ENCODE assay signal across 9 cellular contexts in the genomic region with DNA sequence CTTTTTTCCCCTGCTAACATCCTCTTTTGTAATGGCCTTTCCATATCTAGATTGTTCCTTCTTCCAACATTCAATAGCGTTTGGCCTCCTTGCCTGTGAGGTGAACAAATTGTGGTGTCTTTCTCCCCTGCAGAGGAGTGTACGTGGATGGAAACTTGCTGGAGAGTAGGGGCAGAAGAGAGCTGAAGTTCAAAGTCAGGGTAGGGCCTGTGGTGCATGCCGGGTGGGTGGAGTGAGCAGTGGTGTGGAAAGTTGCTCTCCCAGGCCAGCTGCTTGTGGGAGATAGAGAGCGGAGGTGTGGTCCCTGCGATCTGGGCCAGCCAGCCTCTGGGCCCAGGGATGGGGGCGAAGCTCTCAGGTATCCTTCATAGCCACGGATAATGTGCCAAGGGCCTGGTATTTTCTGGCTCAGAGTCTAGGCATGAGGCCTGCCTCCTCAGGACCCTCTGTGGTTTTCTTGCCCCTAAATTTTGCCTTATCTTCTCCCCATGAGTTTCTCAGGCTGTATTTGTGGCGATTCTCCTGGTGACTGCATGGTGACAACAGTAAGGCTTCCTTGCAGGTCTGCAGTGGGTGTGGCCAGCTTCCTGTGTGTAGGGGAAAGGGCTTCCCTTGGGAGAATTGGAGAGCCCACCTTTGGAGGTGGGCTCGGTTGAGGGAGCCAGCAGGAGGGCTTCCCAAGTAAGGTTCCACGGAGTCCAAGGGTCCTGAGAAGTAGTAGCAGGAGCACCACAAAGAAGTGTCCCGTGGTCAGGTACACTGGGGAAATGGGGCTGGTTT. TPM values are rescaled to one million over a fixed set of nuclear protein-coding genes. Genes with fewer than 3 reads are reported as not detected.
DNase-seq lines count a peak whose midpoint lies in the region; ATAC-seq and TF ChIP-seq lines count a peak whose summit lies in the region.
"Had no signal": no experiment of that assay in that cellular context is flagged by ENCODE, and none has a peak within 500 bp of the region (broad histone marks: within the 10 kb centered on the region; RNA-seq: fewer than 3 reads in every experiment).

No MANE protein-coding gene starts in this region.

- H3K27me3 Mint-ChIP-seq in activated CD8-positive, alpha-beta memory T cell treated with anti-CD3 and anti-CD28 coated beads, Interleukin-2, amount 10 ng/mL, durations not matched to agents 7 days and 5 days: no peaks in the 10 kb centered on the region
- H3K27me3 Mint-ChIP-seq in natural killer cell (ENCODE audit: low read depth in 2 of 2) (no peaks in the 10 kb centered on the region), H9 (ENCODE audit: low read depth) (peaks cover 42% of the 10 kb centered on the region)

- H3K36me3 Mint-ChIP-seq in activated CD8-positive, alpha-beta memory T cell treated with anti-CD3 and anti-CD28 coated beads, Interleukin-2, amount 10 ng/mL, durations not matched to agents 7 days and 5 days: peaks cover 57% of the 10 kb centered on the region
- H3K36me3 Mint-ChIP-seq in natural killer cell: no peaks in the 10 kb centered on the region
- no peaks in the 10 kb centered on the region for H3K36me3 Mint-ChIP-seq in H9 (ENCODE audit: insufficient read depth in 1 of 3, low read depth in 3 of 3)

- H2AFZ ChIP-seq in H9 (ENCODE audit: low read length): no peak overlapping the region

- H3K23ac ChIP-seq in H9 (ENCODE audit: insufficient read length, low read depth, low read length): no peak overlapping the region

- H3K27ac ChIP-seq in H9 (ENCODE audit: insufficient read length, low read depth, low read length) (no peak overlapping the region), ovary (no peak overlapping the region)

- H2BK12ac ChIP-seq in H9 (ENCODE audit: insufficient read length, low read depth, low read length): no peak overlapping the region

- peak; percentile 62 for DNase-seq in activated CD8-positive, alpha-beta memory T cell treated with anti-CD3 and anti-CD28 coated beads, Interleukin-2, amount 10 ng/mL, durations not matched to agents 7 days and 5 days
- no peak for DNase-seq in natural killer cell
- DNase-seq in H9: no peak
- DNase-seq in DMS53 treated with DMSO at 0.1 percent for 48 hours (lab: John Stamatoyannopoulos, UW; ENCODE audit: unreplicated experiment): no peak
- DNase-seq in ovary: no peak
- DNase-seq in cortex of kidney (lab: John Stamatoyannopoulos, UW): no peak

- no CpG with 5 or more reads among the region's 11 CpGs for WGBS in H9 (ENCODE audit: extremely low coverage, insufficient read length, low lambda C conversion rate)
- WGBS in ovary, 3 donors: 89 to 90% (median 89%) methylated on average over 11 of the region's 11 CpGs

- TF ChIP-seq CTCF in natural killer cell (IDR thresholded peaks at IDR 0.05) (no peak), H9 (conservative IDR thresholded peaks at IDR 0.05) (no peak), ovary (IDR thresholded peaks at IDR 0.05) (no peak)

- no peak overlapping the region for H4K5ac ChIP-seq in H9 (ENCODE audit: insufficient read length, low read depth, low read length)

- H2BK20ac ChIP-seq in H9 (ENCODE audit: low read depth, low read length, poor library complexity, severe bottlenecking): no peak overlapping the region

- H3K4ac ChIP-seq in H9 (ENCODE audit: low read depth, low read length): no peak overlapping the region

- peak overlapping the region; percentile 55 for H3K4me3 Mint-ChIP-seq in activated CD8-positive, alpha-beta memory T cell treated with anti-CD3 and anti-CD28 coated beads, Interleukin-2, amount 10 ng/mL, durations not matched to agents 7 days and 5 days
- H3K4me3 Mint-ChIP-seq in natural killer cell (peak overlapping the region; percentile 55), H9 (no peak overlapping the region)

- H3K9ac ChIP-seq in H9 (ENCODE audit: extremely low read depth, insufficient read length, low read length): no peak overlapping the region

- no peaks in the 10 kb centered on the region for H3K79me2 ChIP-seq in H9 (ENCODE audit: insufficient read depth, low read length)

- H3K23me2 ChIP-seq in H9 (ENCODE audit: insufficient read length, low read depth, low read length, poor library complexity, severe bottlenecking): no peaks in the 10 kb centered on the region

- H3K79me1 ChIP-seq in H9 (ENCODE audit: insufficient read depth, low read depth, low read length, poor library complexity, severe bottlenecking): no peaks in the 10 kb centered on the region

- no peaks in the 10 kb centered on the region for H3K36me3 ChIP-seq in ovary

- H4K8ac ChIP-seq in H9 (replicated peaks; ENCODE audit: insufficient read length, low read depth, low read length): no peak overlapping the region

- no peak overlapping the region for H2AK5ac ChIP-seq in H9 (ENCODE audit: insufficient read length, low read length)

- peaks cover 77% of the 10 kb centered on the region for H3K4me1 Mint-ChIP-seq in activated CD8-positive, alpha-beta memory T cell treated with anti-CD3 and anti-CD28 coated beads, Interleukin-2, amount 10 ng/mL, durations not matched to agents 7 days and 5 days
- H3K4me1 Mint-ChIP-seq in natural killer cell: peaks cover 68 to 70% of the 10 kb centered on the region in 2 donors
- peaks cover 6 to 10% of the 10 kb centered on the region in 2 experiments for H3K4me1 Mint-ChIP-seq in H9

- CTCF ChIA-PET in activated CD8-positive, alpha-beta memory T cell treated with anti-CD3 and anti-CD28 coated beads, Interleukin-2, amount 10 ng/mL, durations not matched to agents 7 days and 5 days (lab: Charles Lee): interaction anchor here (0.8 to 1.8 kb wide), 4 partner anchors 28 to 188 kb away, joined by 3 to 5 read pairs (median 3); no protein-coding TSS in a partner anchor

- no peak overlapping the region for H3T11ph ChIP-seq in H9 (ENCODE audit: low read length)

- no peaks in the 10 kb centered on the region for H3K9me3 Mint-ChIP-seq in activated CD8-positive, alpha-beta memory T cell treated with anti-CD3 and anti-CD28 coated beads, Interleukin-2, amount 10 ng/mL, durations not matched to agents 7 days and 5 days (ENCODE audit: low read depth)
- H3K9me3 Mint-ChIP-seq in natural killer cell (no peaks in the 10 kb centered on the region), H9 (no peaks in the 10 kb centered on the region; a peak in 2 of 5 replicates)

- H3K14ac ChIP-seq in H9 (ENCODE audit: insufficient read depth, low read length): no peak overlapping the region; the same call in 1 of the 2 replicates

- no peak overlapping the region for H3K56ac ChIP-seq in H9 (ENCODE audit: insufficient read length, low read depth, low read length)

- peaks cover 5% of the 10 kb centered on the region; the same call in 1 of the 2 replicates for H3K27me3 ChIP-seq in H9 (ENCODE audit: insufficient read depth, low read length)
- no peaks in the 10 kb centered on the region for H3K27me3 ChIP-seq in ovary

- H3K9me3 ChIP-seq in H9 (ENCODE audit: control insufficient read depth, low read depth, low read length) (no peaks in the 10 kb centered on the region), ovary (no peaks in the 10 kb centered on the region)

- no peak overlapping the region for H4K91ac ChIP-seq in H9 (ENCODE audit: insufficient read length, low read depth, low read length)

- H3K4me2 ChIP-seq in H9 (ENCODE audit: insufficient read depth, insufficient read length, low read length): no peak overlapping the region

- H3K4me1 ChIP-seq in H9 (ENCODE audit: insufficient read depth, low read length): no peaks in the 10 kb centered on the region
- H3K4me1 ChIP-seq in ovary (ENCODE audit: insufficient read depth): no peaks in the 10 kb centered on the region

- no peak overlapping the region for H3K18ac ChIP-seq in H9 (ENCODE audit: insufficient read length, low read depth, low read length)

- peak overlapping the region; percentile 89 for H3K27ac Mint-ChIP-seq in activated CD8-positive, alpha-beta memory T cell treated with anti-CD3 and anti-CD28 coated beads, Interleukin-2, amount 10 ng/mL, durations not matched to agents 7 days and 5 days
- H3K27ac Mint-ChIP-seq in natural killer cell (peak overlapping the region; percentile 85 to 95), H9 (0 out of 7 replicates have a peak overlapping the region, but pooled peaks of 1 of the 3 experiments have one; percentile 57)

- intact Hi-C loops in natural killer cell (cut with micrococcal nuclease) (loop anchor here (2.0 kb wide), 1 partner anchor 29 kb away; no protein-coding TSS in a partner anchor), ovary (cut with DNase I) (no loop called here)

- no peak overlapping the region for H2BK5ac ChIP-seq in H9 (ENCODE audit: insufficient read length, low read length)

- no peak for TF ChIP-seq POLR2A in ovary (IDR thresholded peaks at IDR 0.05)

- ATAC-seq in GM18861 (IDR thresholded peaks at IDR 0.05; ENCODE audit: unreplicated experiment) (peak; percentile 32), HG03066 (IDR thresholded peaks at IDR 0.05; ENCODE audit: low read depth, unreplicated experiment) (peak; percentile 43), natural killer cell (no peak)
- peak; percentile 16 for ATAC-seq in activated CD8-positive, alpha-beta memory T cell treated with anti-CD3 and anti-CD28 coated beads, Interleukin-2, amount 10 ng/mL, durations not matched to agents 7 days and 5 days

- H4K20me1 ChIP-seq in H9 (ENCODE audit: control insufficient read depth, insufficient read depth, insufficient read length): no peaks in the 10 kb centered on the region

- H2BK120ac ChIP-seq in H9 (ENCODE audit: low read depth, low read length, poor library complexity, severe bottlenecking): no peak overlapping the region

- H2BK15ac ChIP-seq in H9 (ENCODE audit: low read depth, low read length): no peak overlapping the region

- H3K4me3 ChIP-seq in ovary: no peak overlapping the region

- TF ChIP-seq EP300 in ovary (IDR thresholded peaks at IDR 0.05): no peak

RNA-seq across cellular contexts. Expression of a gene that starts 6.7 kb away (rescaled TPM):
- 10 to 100 TPM; 25.5 to 34.7 TPM for total RNA-seq in activated CD8-positive, alpha-beta memory T cell treated with anti-CD3 and anti-CD28 coated beads, Interleukin-2, amount 10 ng/mL, durations not matched to agents 7 days and 5 days
- total RNA-seq in natural killer cell (100 to 1,000 TPM in 1 of 3 donors, 10 to 100 TPM in 2; 61.7 to 306 (median 85.4) TPM), H9 (2021) (0.46 TPM in 1 of 2 replicates, not detected in the other), ovary (10 to 100 TPM in 3 of 7 donors, 1 to 10 TPM in 4; 1.7 to 62.2 (median 5.2) TPM)
- polyA plus RNA-seq in ovary: 10 to 100 TPM in 1 of 2 donors, 1 to 10 TPM in 1; 4.5 to 14.9 TPM
- polyA plus RNA-seq: H1 had no signal

Comparison
In these comparisons a context has a peak if more than half of its experiments do, and no peak if none do; other contexts are left out.
1. ATAC-seq: peak in GM18861 (single experiment), HG03066 (single experiment) and activated CD8-positive, alpha-beta memory T cell treated with anti-CD3 and anti-CD28 coated beads, Interleukin-2, amount 10 ng/mL, durations not matched to agents 7 days and 5 days (single experiment); none in natural killer cell (0 of 3).
2. H3K4me3 Mint-ChIP-seq: peak in activated CD8-positive, alpha-beta memory T cell treated with anti-CD3 and anti-CD28 coated beads, Interleukin-2, amount 10 ng/mL, durations not matched to agents 7 days and 5 days (single experiment) and natural killer cell (single experiment); none in H9 (0 of 2).